In the genomic region with DNA sequence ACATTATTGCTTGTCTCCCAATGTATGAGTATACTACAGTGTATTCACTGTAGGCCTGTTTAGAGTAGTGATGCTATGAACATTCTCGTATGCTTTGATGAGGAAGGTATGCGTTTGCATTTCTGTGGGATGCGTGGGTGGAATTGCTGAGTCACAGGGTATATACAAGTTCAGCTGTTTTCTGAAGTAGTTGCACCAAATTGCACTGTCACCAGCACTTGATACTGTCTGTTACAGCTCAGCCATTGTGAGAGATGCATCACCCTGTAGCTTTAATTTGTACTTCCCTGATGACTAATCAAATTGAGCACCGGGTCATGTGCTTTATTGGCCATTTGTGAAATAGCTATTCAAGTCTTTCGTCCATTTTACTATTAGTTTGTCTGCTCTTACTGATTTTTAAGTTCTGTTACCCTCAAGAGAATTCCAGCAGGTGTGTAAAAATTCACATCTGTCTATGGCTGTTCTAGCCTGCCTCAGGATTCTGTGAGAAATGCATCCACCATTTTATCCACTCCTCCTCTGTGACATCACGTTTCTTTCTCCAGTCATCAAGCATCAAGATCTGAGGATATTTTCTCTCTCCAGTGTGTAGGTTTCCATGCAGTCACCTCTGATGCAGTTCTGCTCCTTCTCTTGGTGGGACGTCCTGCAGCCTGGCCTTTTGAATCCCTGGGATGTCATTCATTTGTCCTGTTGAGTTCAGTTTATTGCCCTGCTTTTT, we compare ENCODE assay signal across 9 cellular contexts.
A peak's percentile ranks its signal among the peaks of the same experiment; 100 is the strongest.
DNase-seq lines count a peak whose midpoint lies in the region; ATAC-seq, FAIRE-seq and TF ChIP-seq lines count a peak whose summit lies in the region.
"Had no signal": no experiment of that assay in that cellular context is flagged by ENCODE, and none has a peak within 500 bp of the region (broad histone marks: within the 10 kb centered on the region; RNA-seq: fewer than 3 reads in every experiment).

No MANE protein-coding gene starts in this region.

- no peaks in the 10 kb centered on the region for H3K27me3 Mint-ChIP-seq in type B pancreatic cell

- in situ Hi-C loops in HepG2 (cut with HindIII; ENCODE audit: extremely low pct_ligation_motif_present, low pct_unique_long_range_greater_than_20kb) = no loop called here

- H3K4me3 ChIP-seq in HepG2 (replicated peaks in 1 of 3; ENCODE audit: insufficient read depth in 1 of 3, low read depth in 2 of 3, low read length in 3 of 3) = no peak overlapping the region
- H3K4me3 ChIP-seq: body of pancreas had no signal

- POLR2A ChIA-PET in HepG2 (lab: Yijun Ruan, JAX) = no interaction called here

- H3K4me1 ChIP-seq in HepG2 (ENCODE audit: insufficient read depth, low read length) = peaks cover 17% of the 10 kb centered on the region

- peaks cover 9% of the 10 kb centered on the region for H3K36me3 Mint-ChIP-seq in type B pancreatic cell

- H3K27ac ChIP-seq in HepG2 (ENCODE audit: extremely low read length, insufficient read depth, low read length) = no peak overlapping the region
- H3K27ac ChIP-seq: body of pancreas had no signal

- no peak for FAIRE-seq in HepG2 (lab: Jason Lieb, UNC)

- peak; percentile 27 for DNase-seq in activated gamma-delta T cell treated with anti-CD3 and anti-CD28 coated beads, Interleukin-2, amount 50 U/mL, for 16 hours (ENCODE audit: low read depth)
- no peak for DNase-seq in activated gamma-delta T cell treated with Interleukin-2 at 50 U/mL for 16 hours
- DNase-seq in activated T-cell treated with anti-CD3 and anti-CD28 coated beads for 4 hours = peak; percentile 58
- peak; percentile 72 for DNase-seq in HepG2 (ENCODE audit: low spot score)
- DNase-seq in type B pancreatic cell (ENCODE audit: extremely low spot score, unreplicated experiment) = peak; percentile 2
- no peak for DNase-seq in HT-29 (ENCODE audit: low spot score)
- DNase-seq: body of pancreas had no signal

- peaks cover 12% of the 10 kb centered on the region for H3K4me1 Mint-ChIP-seq in type B pancreatic cell (ENCODE audit: unreplicated experiment)

- BruUV-seq in HepG2 (replicated peaks; lab: Mats Ljungman, UMichigan) = no TSS peak

- H3K4me3 Mint-ChIP-seq in type B pancreatic cell = no peak overlapping the region

- 0 out of 2 replicates have a peak, but pooled peaks cover 3% of the 10 kb centered on the region for H4K20me1 ChIP-seq in HepG2 (ENCODE audit: insufficient read depth, low read length)

- intact Hi-C loops in HepG2 (cut with micrococcal nuclease; ENCODE audit: unreplicated experiment) = no loop called here

- WGBS in HepG2 (ENCODE audit: low lambda C conversion rate) = 86% methylated on average over 7 of the region's 7 CpGs

- TF ChIP-seq RAD21 in HepG2 (CRISPR knock-in tag; IDR thresholded peaks at IDR 0.05) = no peak

- TF ChIP-seq POLR2A in HepG2 (IDR thresholded peaks at IDR 0.05; ENCODE audit: insufficient read depth in 1 of 2, low read depth in 2 of 2, low read length in 2 of 2) = no peak

- TF ChIP-seq CTCF in HepG2 (CRISPR knock-in tag; IDR thresholded peaks at IDR 0.05) = no peak
- TF ChIP-seq CTCF in type B pancreatic cell (conservative IDR thresholded peaks at IDR 0.05) = no peak

- TF ChIP-seq EP300 in HepG2 (IDR thresholded peaks at IDR 0.05; ENCODE audit: low read depth in 2 of 2, low read length in 2 of 2) (0 out of 4 replicates have a peak, but pooled peaks of 1 of the 2 experiments have one; percentile 31), HepG2 (CRISPR knock-in tag; IDR thresholded peaks at IDR 0.05; ENCODE audit: borderline replicate concordance) (peak; percentile 30; the same call in 1 of the 2 replicates)

- H3K9ac ChIP-seq in HepG2 (ENCODE audit: insufficient read depth, low read depth, low read length) = no peak overlapping the region

- ATAC-seq in HepG2 (peak; percentile 45; the same call in 2 of the 3 replicates), GM18868 (IDR thresholded peaks at IDR 0.05; ENCODE audit: unreplicated experiment) (no peak), HG03378 (IDR thresholded peaks at IDR 0.05; ENCODE audit: unreplicated experiment) (no peak)
- ATAC-seq: body of pancreas had no signal

- H3K27ac Mint-ChIP-seq in type B pancreatic cell = no peak overlapping the region

- H3K9me3 Mint-ChIP-seq in type B pancreatic cell = peaks cover 6% of the 10 kb centered on the region

- H3K36me3 ChIP-seq in HepG2 (replicated peaks in 1 of 2; ENCODE audit: control insufficient read depth in 1 of 2, insufficient read depth in 2 of 2, low read length in 2 of 2) = no peaks in the 10 kb centered on the region; a peak in 1 of 5 replicates

- CTCF ChIA-PET in HepG2 (lab: Yijun Ruan, JAX; ENCODE audit: low intra/inter-chr PET ratio, low total read pairs) = no interaction called here

- H3K4me2 ChIP-seq in HepG2 (ENCODE audit: low read depth, low read length) = no peak overlapping the region

- peaks cover 20% of the 10 kb centered on the region for H3K79me2 ChIP-seq in HepG2 (ENCODE audit: insufficient read depth, low read length)

- no peaks in the 10 kb centered on the region for H3K27me3 ChIP-seq in HepG2 (ENCODE audit: control insufficient read depth in 1 of 2, insufficient read depth in 2 of 2, low read length in 2 of 2)
- H3K27me3 ChIP-seq: body of pancreas had no signal

- no peaks in the 10 kb centered on the region for H3K9me3 ChIP-seq in HepG2 (ENCODE audit: low read length)
- H3K9me3 ChIP-seq: body of pancreas had no signal

- H2AFZ ChIP-seq in HepG2 (ENCODE audit: low read length) = no peak overlapping the region

TF ChIP-seq in HepG2, 621 proteins besides CTCF, POLR2A, EP300 and RAD21 (continues in another document):
- TF ChIP-seq REPIN1 (CRISPR knock-in tag; IDR thresholded peaks at IDR 0.05; ENCODE audit: borderline replicate concordance, low read depth) = no peak
- TF ChIP-seq PITX1 (CRISPR knock-in tag; IDR thresholded peaks at IDR 0.05) = no peak
- TF ChIP-seq MTF2 (CRISPR knock-in tag; IDR thresholded peaks at IDR 0.05; ENCODE audit: borderline replicate concordance) = no peak
- no peak for TF ChIP-seq MIER3 (CRISPR knock-in tag; IDR thresholded peaks at IDR 0.05; ENCODE audit: borderline replicate concordance)
- peak; percentile 90 for TF ChIP-seq MAFF (IDR thresholded peaks at IDR 0.05; ENCODE audit: low read depth, low read length)
- TF ChIP-seq MAFK (conservative IDR thresholded peaks at IDR 0.05 in 1 of 2, IDR thresholded peaks at IDR 0.05 in 1 of 2; ENCODE audit: low read length in 2 of 2) = peak; percentile 87 to 94
- 0 out of 2 replicates have a peak, but pooled peaks have one; percentile 17 for TF ChIP-seq NR2C2 (CRISPR knock-in tag; IDR thresholded peaks at IDR 0.05; ENCODE audit: borderline replicate concordance)
- TF ChIP-seq, protein P1, sequence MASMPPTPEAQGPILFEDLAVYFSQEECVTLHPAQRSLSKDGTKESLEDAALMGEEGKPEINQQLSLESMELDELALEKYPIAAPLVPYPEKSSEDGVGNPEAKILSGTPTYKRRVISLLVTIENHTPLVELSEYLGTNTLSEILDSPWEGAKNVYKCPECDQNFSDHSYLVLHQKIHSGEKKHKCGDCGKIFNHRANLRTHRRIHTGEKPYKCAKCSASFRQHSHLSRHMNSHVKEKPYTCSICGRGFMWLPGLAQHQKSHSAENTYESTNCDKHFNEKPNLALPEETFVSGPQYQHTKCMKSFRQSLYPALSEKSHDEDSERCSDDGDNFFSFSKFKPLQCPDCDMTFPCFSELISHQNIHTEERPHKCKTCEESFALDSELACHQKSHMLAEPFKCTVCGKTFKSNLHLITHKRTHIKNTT (CRISPR knock-in tag; IDR thresholded peaks at IDR 0.05) = no peak
- TF ChIP-seq FOXA1 (IDR thresholded peaks at IDR 0.05) = no peak
- 0 out of 2 replicates have a peak, but pooled peaks have one; percentile 14 for TF ChIP-seq FOXA1 (CRISPR knock-in tag; IDR thresholded peaks at IDR 0.05)
- TF ChIP-seq, protein P2, sequence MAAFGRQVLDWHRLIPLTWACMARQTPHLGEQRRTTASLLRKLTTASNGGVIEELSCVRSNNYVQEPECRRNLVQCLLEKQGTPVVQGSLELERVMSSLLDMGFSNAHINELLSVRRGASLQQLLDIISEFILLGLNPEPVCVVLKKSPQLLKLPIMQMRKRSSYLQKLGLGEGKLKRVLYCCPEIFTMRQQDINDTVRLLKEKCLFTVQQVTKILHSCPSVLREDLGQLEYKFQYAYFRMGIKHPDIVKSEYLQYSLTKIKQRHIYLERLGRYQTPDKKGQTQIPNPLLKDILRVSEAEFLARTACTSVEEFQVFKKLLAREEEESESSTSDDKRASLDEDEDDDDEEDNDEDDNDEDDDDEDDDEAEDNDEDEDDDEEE (CRISPR knock-in tag; IDR thresholded peaks at IDR 0.05) = no peak
- TF ChIP-seq FOSL2 (CRISPR knock-in tag; IDR thresholded peaks at IDR 0.05) = peak; percentile 73
- TF ChIP-seq NFE2 (CRISPR knock-in tag; IDR thresholded peaks at IDR 0.05) = peak; percentile 72
- TF ChIP-seq ZNF7 (CRISPR knock-in tag; IDR thresholded peaks at IDR 0.05) = peak; percentile 94
- peak; percentile 95 for TF ChIP-seq NFE2L2 (IDR thresholded peaks at IDR 0.05; ENCODE audit: low read length)
- no peak for TF ChIP-seq KLF9 (CRISPR knock-in tag; IDR thresholded peaks at IDR 0.05; ENCODE audit: low read depth)
- TF ChIP-seq ARID3A (IDR thresholded peaks at IDR 0.05; ENCODE audit: low read depth, low read length) = peak; percentile 39; the same call in 1 of the 2 replicates
- TF ChIP-seq CREB1 (IDR thresholded peaks at IDR 0.05) = peak; percentile 72
- TF ChIP-seq CREB1 (CRISPR knock-in tag; IDR thresholded peaks at IDR 0.05) = no peak
- TF ChIP-seq, protein P3, sequence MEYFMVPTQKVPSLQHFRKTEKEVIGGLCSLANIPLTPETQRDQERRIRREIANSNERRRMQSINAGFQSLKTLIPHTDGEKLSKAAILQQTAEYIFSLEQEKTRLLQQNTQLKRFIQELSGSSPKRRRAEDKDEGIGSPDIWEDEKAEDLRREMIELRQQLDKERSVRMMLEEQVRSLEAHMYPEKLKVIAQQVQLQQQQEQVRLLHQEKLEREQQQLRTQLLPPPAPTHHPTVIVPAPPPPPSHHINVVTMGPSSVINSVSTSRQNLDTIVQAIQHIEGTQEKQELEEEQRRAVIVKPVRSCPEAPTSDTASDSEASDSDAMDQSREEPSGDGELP (IDR thresholded peaks at IDR 0.05; ENCODE audit: borderline replicate concordance, low read depth) = peak; percentile 10; the same call in 1 of the 2 replicates

Comparison
In these comparisons a context has a peak if more than half of its experiments do, and no peak if none do; other contexts are left out.
1. DNase-seq: peak in activated gamma-delta T cell treated with anti-CD3 and anti-CD28 coated beads, Interleukin-2, amount 50 U/mL, for 16 hours (single experiment), activated T-cell treated with anti-CD3 and anti-CD28 coated beads for 4 hours (single experiment), HepG2 (single experiment) and type B pancreatic cell (single experiment); none in activated gamma-delta T cell treated with Interleukin-2 at 50 U/mL for 16 hours (single experiment) and HT-29 (single experiment).